19 cellular contexts compared by ENCODE assay signal in the genomic region with DNA sequence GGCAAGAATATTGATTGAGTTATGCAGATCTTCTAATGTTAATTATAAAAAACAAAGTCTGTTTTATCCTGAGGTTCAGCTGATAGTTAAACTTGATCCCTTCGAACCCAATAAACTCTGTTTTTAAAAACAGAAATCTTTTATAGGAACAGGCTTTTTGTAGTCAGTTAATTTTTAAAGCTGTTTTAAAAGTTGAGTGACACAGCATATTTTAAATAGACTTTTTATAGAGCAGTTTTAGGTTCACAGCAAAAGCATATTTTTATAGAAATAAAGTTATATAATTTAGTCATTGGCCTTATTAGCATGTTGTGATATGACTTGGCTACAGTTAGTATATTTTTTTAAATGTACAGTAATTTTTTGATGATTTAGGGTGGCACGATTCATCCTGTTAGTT. TPM values are rescaled to one million over a fixed set of nuclear protein-coding genes. Genes with fewer than 3 reads are reported as not detected.
DNase-seq lines count a peak whose midpoint lies in the region; ATAC-seq and TF ChIP-seq lines count a peak whose summit lies in the region.
"Had no signal": no experiment of that assay in that cellular context is flagged by ENCODE, and none has a peak within 500 bp of the region (broad histone marks: within the 10 kb centered on the region; RNA-seq: fewer than 3 reads in every experiment).

No MANE protein-coding gene starts in this region.

- H3K9me3 Mint-ChIP-seq in neural progenitor cell (no peaks in the 10 kb centered on the region), natural killer cell (no peaks in the 10 kb centered on the region)
- H3K9me3 Mint-ChIP-seq: activated naive CD8-positive, alpha-beta T cell treated with anti-CD3 and anti-CD28 coated beads, Interleukin-2, amount 50 U/mL, for 24 hours; activated T-helper 2 cell treated with anti-CD3 and anti-CD28 coated beads, Interferon-gamma antibody, Interleukin-2, Interleukin-4, amounts not matched to agents 10 μg/mL and 5 μg/mL and 100 μg/mL, durations not matched to agents 14 hours and 24 hours and 36 hours; dendritic cell treated with granulocyte-macrophage colony-stimulating factor and Interleukin-4, amounts not matched to agents 40 ng/mL and 50 ng/mL, for 4 days; H9 had no signal

- H3K9me3 ChIP-seq in DOHH2 (ENCODE audit: control insufficient read depth, insufficient read depth, low read length) (no peaks in the 10 kb centered on the region), T-helper 17 cell (ENCODE audit: control insufficient read depth, low read length, poor library complexity, severe bottlenecking) (no peaks in the 10 kb centered on the region), neural progenitor cell (ENCODE audit: low read depth) (no peaks in the 10 kb centered on the region), thoracic aorta (no peaks in the 10 kb centered on the region)
- H3K9me3 ChIP-seq: breast epithelium, SJSA1 had no signal

- H3K4me2 ChIP-seq in DOHH2 (ENCODE audit: low read length) (0 out of 2 replicates have a peak overlapping the region, but pooled peaks have one; percentile 26), neural progenitor cell (no peak overlapping the region)

- no peaks in the 10 kb centered on the region for H3K36me3 Mint-ChIP-seq in T-helper 17 cell (ENCODE audit: low read depth)
- peaks cover 2% of the 10 kb centered on the region for H3K36me3 Mint-ChIP-seq in neural progenitor cell
- H3K36me3 Mint-ChIP-seq in natural killer cell, result no peaks in the 10 kb centered on the region

- H3F3A ChIP-seq in DOHH2 (ENCODE audit: control insufficient read depth, insufficient read depth) (no peaks in the 10 kb centered on the region), neural progenitor cell (ENCODE audit: low read depth) (no peaks in the 10 kb centered on the region)

- no peak for TF ChIP-seq CTCF in DOHH2 (IDR thresholded peaks at IDR 0.05; ENCODE audit: low read depth, low read length, poor library complexity, severe bottlenecking)
- TF ChIP-seq CTCF in neural progenitor cell (IDR thresholded peaks at IDR 0.05), result no peak
- TF ChIP-seq CTCF in thoracic aorta (IDR thresholded peaks at IDR 0.05), result no peak
- TF ChIP-seq CTCF in natural killer cell (IDR thresholded peaks at IDR 0.05), result no peak

- H3K9me2 ChIP-seq in DOHH2 (replicated peaks; ENCODE audit: control insufficient read depth, low read length), result no peaks in the 10 kb centered on the region

- H3K27me3 ChIP-seq in DOHH2 (ENCODE audit: control insufficient read depth, low read length) (no peaks in the 10 kb centered on the region), neural progenitor cell (no peaks in the 10 kb centered on the region), thoracic aorta (replicated peaks; ENCODE audit: insufficient read depth) (no peaks in the 10 kb centered on the region)
- H3K27me3 ChIP-seq: breast epithelium, foreskin keratinocyte, SJSA1 had no signal

- DNase-seq in T-helper 17 cell (no peak), neural progenitor cell (ENCODE audit: low spot score) (no peak), thoracic aorta (ENCODE audit: low spot score) (no peak), natural killer cell (no peak), posterior cingulate gyrus (no peak)
- no peak for DNase-seq in stimulated activated CD4-positive, alpha-beta T cell treated with anti-CD3 and anti-CD28 coated beads, Interleukin-4, amount 100 ng/mL, for 4 hours
- DNase-seq: activated naive CD8-positive, alpha-beta T cell treated with anti-CD3 and anti-CD28 coated beads, Interleukin-2, amount 50 U/mL, for 24 hours; AML-193; foreskin keratinocyte; H9; NCI-H1436; stimulated activated CD4-positive, alpha-beta T cell treated with anti-CD3 and anti-CD28 coated beads, Interleukin-2, amount 100 ng/mL, for 48 hours; substantia nigra had no signal

- H2AFZ ChIP-seq in neural progenitor cell (replicated peaks), result no peak overlapping the region

- peaks cover 99% of the 10 kb centered on the region for H3K79me2 ChIP-seq in DOHH2 (ENCODE audit: control insufficient read depth, low read length)
- H3K79me2 ChIP-seq in neural progenitor cell (ENCODE audit: low read depth), result peaks cover 89% of the 10 kb centered on the region

- H3K4me1 ChIP-seq in DOHH2 (ENCODE audit: control insufficient read depth, low read length) (peaks cover 46% of the 10 kb centered on the region), neural progenitor cell (no peaks in the 10 kb centered on the region), thoracic aorta (ENCODE audit: control insufficient read depth in 1 of 2, low read depth in 2 of 2) (peaks cover 39 to 75% of the 10 kb centered on the region in 2 donors)
- H3K4me1 ChIP-seq: breast epithelium had no signal

- no peak overlapping the region for H3K27ac ChIP-seq in DOHH2 (ENCODE audit: low read depth, low read length)
- no peak overlapping the region for H3K27ac ChIP-seq in neural progenitor cell
- peak overlapping the region; percentile 93 to 97 for H3K27ac ChIP-seq in thoracic aorta
- H3K27ac ChIP-seq: breast epithelium, foreskin keratinocyte had no signal

- intact Hi-C loops in natural killer cell (cut with micrococcal nuclease), result no loop called here
- intact Hi-C loops in posterior cingulate gyrus (cut with DNase I), result no loop called here

- no peak overlapping the region for H3K9ac ChIP-seq in neural progenitor cell

- no peaks in the 10 kb centered on the region for H3K27me3 Mint-ChIP-seq in T-helper 17 cell
- H3K27me3 Mint-ChIP-seq in neural progenitor cell (ENCODE audit: insufficient read depth, low read depth), result no peaks in the 10 kb centered on the region
- no peaks in the 10 kb centered on the region for H3K27me3 Mint-ChIP-seq in natural killer cell (ENCODE audit: low read depth in 2 of 2)
- H3K27me3 Mint-ChIP-seq: activated naive CD8-positive, alpha-beta T cell treated with anti-CD3 and anti-CD28 coated beads, Interleukin-2, amount 50 U/mL, for 24 hours; dendritic cell treated with granulocyte-macrophage colony-stimulating factor and Interleukin-4, amounts not matched to agents 40 ng/mL and 50 ng/mL, for 4 days had no signal

- H3K36me3 ChIP-seq in DOHH2 (ENCODE audit: control insufficient read depth, low read length) (peaks cover 7% of the 10 kb centered on the region), neural progenitor cell (no peaks in the 10 kb centered on the region), thoracic aorta (no peaks in the 10 kb centered on the region)
- H3K36me3 ChIP-seq: breast epithelium had no signal

- H4K20me1 ChIP-seq in DOHH2 (ENCODE audit: control insufficient read depth, insufficient read depth, low read depth, low read length) (peaks cover 29% of the 10 kb centered on the region), neural progenitor cell (ENCODE audit: low read depth) (peaks cover 93% of the 10 kb centered on the region)

- H3K4me3 ChIP-seq in DOHH2 (ENCODE audit: low read length), result no peak overlapping the region
- no peak overlapping the region for H3K4me3 ChIP-seq in neural progenitor cell
- H3K4me3 ChIP-seq in thoracic aorta, result peak overlapping the region; percentile 49
- H3K4me3 ChIP-seq: breast epithelium, lung, SJSA1 had no signal

- ATAC-seq in T-helper 17 cell, result no peak
- no peak for ATAC-seq in thoracic aorta (ENCODE audit: insufficient number of reproducible peaks, low FRiP score, low read depth)
- ATAC-seq in natural killer cell, result no peak
- ATAC-seq: activated naive CD8-positive, alpha-beta T cell treated with anti-CD3 and anti-CD28 coated beads, Interleukin-2, amount 50 U/mL, for 24 hours; foreskin keratinocyte had no signal

- H3K4me1 Mint-ChIP-seq in T-helper 17 cell (peaks cover 61% of the 10 kb centered on the region), neural progenitor cell (peaks cover 34% of the 10 kb centered on the region), natural killer cell (peaks cover 58 to 63% of the 10 kb centered on the region in 2 donors)
- H3K4me1 Mint-ChIP-seq: H9 had no signal

- no peak overlapping the region for H3K4me3 Mint-ChIP-seq in T-helper 17 cell
- H3K4me3 Mint-ChIP-seq in neural progenitor cell, result no peak overlapping the region
- H3K4me3 Mint-ChIP-seq in natural killer cell, result no peak overlapping the region
- H3K4me3 Mint-ChIP-seq: activated naive CD8-positive, alpha-beta T cell treated with anti-CD3 and anti-CD28 coated beads, Interleukin-2, amount 50 U/mL, for 24 hours; dendritic cell treated with granulocyte-macrophage colony-stimulating factor and Interleukin-4, amounts not matched to agents 40 ng/mL and 50 ng/mL, for 4 days; H9 had no signal

- H3K27ac Mint-ChIP-seq in T-helper 17 cell, result peak overlapping the region; percentile 76
- H3K27ac Mint-ChIP-seq in neural progenitor cell, result peak overlapping the region; percentile 90
- no peak overlapping the region for H3K27ac Mint-ChIP-seq in natural killer cell
- H3K27ac Mint-ChIP-seq: activated naive CD8-positive, alpha-beta T cell treated with anti-CD3 and anti-CD28 coated beads, Interleukin-2, amount 50 U/mL, for 24 hours; activated T-helper 2 cell treated with anti-CD3 and anti-CD28 coated beads, Interferon-gamma antibody, Interleukin-2, Interleukin-4, amounts not matched to agents 10 μg/mL and 5 μg/mL and 100 μg/mL, durations not matched to agents 14 hours and 24 hours and 36 hours; dendritic cell treated with granulocyte-macrophage colony-stimulating factor and Interleukin-4, amounts not matched to agents 40 ng/mL and 50 ng/mL, for 4 days; H9 had no signal

RNA-seq across cellular contexts. Expression of a gene that starts 11.1 kb away (rescaled TPM):
- total RNA-seq in T-helper 17 cell (10 to 100 TPM; 59.8 to 60.9 TPM), neural progenitor cell (ENCODE audit: low replicate concordance) (11.1 and 22.4 TPM in 2 replicates), thoracic aorta (10 to 100 TPM; 34.3 to 62.4 TPM), natural killer cell (10 to 100 TPM; 51.6 to 59.7 (median 55.3) TPM)

Comparison
In these comparisons a context has a peak if more than half of its experiments do, and no peak if none do; other contexts are left out.
1. H3K27ac ChIP-seq: peak in thoracic aorta (2 of 2); none in DOHH2 (single experiment) and neural progenitor cell (single experiment).
2. H3K27ac Mint-ChIP-seq: peak in T-helper 17 cell (single experiment) and neural progenitor cell (single experiment); none in natural killer cell (0 of 2).